8 cellular contexts compared by ENCODE assay signal in genomic region chr12:103877934-103878510, GRCh38.
DNase-seq lines count a peak whose midpoint lies in the region; ATAC-seq lines count a peak whose summit lies in the region.

No MANE protein-coding gene starts in this region.

- H3K36me3 Mint-ChIP-seq in memory B cell: no peaks in the 10 kb centered on the region
- H3K36me3 Mint-ChIP-seq in stimulated activated memory B cell treated with anti-CD40 and anti-IgM and Interleukin-4, amounts not matched to agents 10 μg/mL and 1 μg/mL and 100 μg/mL, for 72 hours: no peaks in the 10 kb centered on the region

- H3K4me3 Mint-ChIP-seq in memory B cell: no peak overlapping the region
- no peak overlapping the region for H3K4me3 Mint-ChIP-seq in stimulated activated memory B cell treated with anti-CD40 and anti-IgM and Interleukin-4, amounts not matched to agents 10 μg/mL and 1 μg/mL and 100 μg/mL, for 72 hours

- no peaks in the 10 kb centered on the region for H3K9me3 Mint-ChIP-seq in memory B cell
- H3K9me3 Mint-ChIP-seq in stimulated activated memory B cell treated with anti-CD40 and anti-IgM and Interleukin-4, amounts not matched to agents 10 μg/mL and 1 μg/mL and 100 μg/mL, for 72 hours: no peaks in the 10 kb centered on the region

- DNase-seq in DMS79 treated with DMSO at 0.1 percent for 48 hours (lab: John Stamatoyannopoulos, UW) (peak; percentile 16), NCI-H510A (lab: John Stamatoyannopoulos, UW) (peak; percentile 51), memory B cell (ENCODE audit: low spot score in 2 of 2) (peak; percentile 45 to 48)
- DNase-seq in activated CD4-positive, alpha-beta T cell treated with anti-CD3 and anti-CD28 coated beads, Interleukin-2, amount 50 U/mL, for 1 hour: peak; percentile 38
- peak; percentile 50 for DNase-seq in effector CD4-positive, alpha-beta T cell

- ATAC-seq in HG02981 (IDR thresholded peaks at IDR 0.05; ENCODE audit: unreplicated experiment) (peak; percentile 33), memory B cell (ENCODE audit: low read depth) (peak; percentile 65), GM19351 (IDR thresholded peaks at IDR 0.05; ENCODE audit: unreplicated experiment) (no peak)
- peak; percentile 72 for ATAC-seq in stimulated activated memory B cell treated with anti-CD40 and anti-IgM and Interleukin-4, amounts not matched to agents 10 μg/mL and 1 μg/mL and 100 μg/mL, for 72 hours

- peaks cover 16% of the 10 kb centered on the region for H3K4me1 Mint-ChIP-seq in memory B cell
- peaks cover 44% of the 10 kb centered on the region for H3K4me1 Mint-ChIP-seq in stimulated activated memory B cell treated with anti-CD40 and anti-IgM and Interleukin-4, amounts not matched to agents 10 μg/mL and 1 μg/mL and 100 μg/mL, for 72 hours

- no peaks in the 10 kb centered on the region for H3K27me3 Mint-ChIP-seq in memory B cell
- no peaks in the 10 kb centered on the region for H3K27me3 Mint-ChIP-seq in stimulated activated memory B cell treated with anti-CD40 and anti-IgM and Interleukin-4, amounts not matched to agents 10 μg/mL and 1 μg/mL and 100 μg/mL, for 72 hours

- H3K27ac Mint-ChIP-seq in memory B cell: no peak overlapping the region
- H3K27ac Mint-ChIP-seq in stimulated activated memory B cell treated with anti-CD40 and anti-IgM and Interleukin-4, amounts not matched to agents 10 μg/mL and 1 μg/mL and 100 μg/mL, for 72 hours: no peak overlapping the region
